1 cellular context compared by ENCODE assay signal in the genomic region with DNA sequence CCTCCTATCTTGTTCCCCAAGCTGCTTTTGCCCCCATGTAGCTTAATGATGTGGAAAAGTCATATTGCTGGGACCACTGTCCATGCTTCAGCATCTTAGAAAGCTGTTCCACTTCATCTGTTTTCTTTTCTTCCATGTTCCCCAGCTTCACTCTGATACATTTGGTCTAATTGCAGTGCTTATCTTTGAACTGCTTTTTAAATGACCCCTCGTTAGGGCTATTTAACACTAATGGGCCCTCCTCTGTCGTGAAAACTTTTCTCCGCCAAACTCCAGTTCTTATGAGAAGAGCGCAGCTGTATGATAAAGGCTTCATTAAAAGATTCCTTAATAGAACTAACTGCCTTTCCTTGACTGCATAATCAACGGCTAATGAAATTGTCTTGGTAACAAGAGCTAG.
TF ChIP-seq lines count a peak whose summit lies in the region.

No MANE protein-coding gene starts in this region.

TF ChIP-seq in GM23338, 12 proteins besides CTCF, POLR2A, EP300 and RAD21 (continued from another document):
- no peak for TF ChIP-seq REST (IDR thresholded peaks at IDR 0.05; ENCODE audit: unreplicated experiment)
- no peak for TF ChIP-seq EZH2phosphoT487 (IDR thresholded peaks at IDR 0.05; ENCODE audit: unreplicated experiment)
- TF ChIP-seq ZNF114 (CRISPR knock-in tag; IDR thresholded peaks at IDR 0.05): no peak
- no peak for TF ChIP-seq STAT1 (IDR thresholded peaks at IDR 0.05; ENCODE audit: unreplicated experiment)
- no peak for TF ChIP-seq POLR2AphosphoS5 (IDR thresholded peaks at IDR 0.05; ENCODE audit: low read depth)
- TF ChIP-seq, protein P1, sequence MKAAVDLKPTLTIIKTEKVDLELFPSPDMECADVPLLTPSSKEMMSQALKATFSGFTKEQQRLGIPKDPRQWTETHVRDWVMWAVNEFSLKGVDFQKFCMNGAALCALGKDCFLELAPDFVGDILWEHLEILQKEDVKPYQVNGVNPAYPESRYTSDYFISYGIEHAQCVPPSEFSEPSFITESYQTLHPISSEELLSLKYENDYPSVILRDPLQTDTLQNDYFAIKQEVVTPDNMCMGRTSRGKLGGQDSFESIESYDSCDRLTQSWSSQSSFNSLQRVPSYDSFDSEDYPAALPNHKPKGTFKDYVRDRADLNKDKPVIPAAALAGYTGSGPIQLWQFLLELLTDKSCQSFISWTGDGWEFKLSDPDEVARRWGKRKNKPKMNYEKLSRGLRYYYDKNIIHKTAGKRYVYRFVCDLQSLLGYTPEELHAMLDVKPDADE (IDR thresholded peaks at IDR 0.05): no peak
- TF ChIP-seq EZH2 (IDR thresholded peaks at IDR 0.05; ENCODE audit: low read depth, unreplicated experiment): no peak
- no peak for TF ChIP-seq CREB1 (CRISPR knock-in tag; IDR thresholded peaks at IDR 0.05; ENCODE audit: low read depth)
